13 cellular contexts compared by ENCODE assay signal in genomic region chr1:33220701-33221384, GRCh38. TPM values are rescaled to one million over a fixed set of nuclear protein-coding genes. Genes with fewer than 3 reads are reported as not detected.
DNase-seq lines count a peak whose midpoint lies in the region; ATAC-seq, FAIRE-seq and TF ChIP-seq lines count a peak whose summit lies in the region.
"Had no signal": no experiment of that assay in that cellular context is flagged by ENCODE, and none has a peak within 500 bp of the region (broad histone marks: within the 10 kb centered on the region; RNA-seq: fewer than 3 reads in every experiment).

No MANE protein-coding gene starts in this region.

- H3K4me3 ChIP-seq in PC-3 (ENCODE audit: low read length) (no peak overlapping the region), esophagus muscularis mucosa (no peak overlapping the region), trophoblast cell (ENCODE audit: low read depth, low read length) (no peak overlapping the region)
- H3K4me3 ChIP-seq in effector memory CD4-positive, alpha-beta T cell (ENCODE audit: insufficient read depth, low read depth, low read length, poor library complexity, severe bottlenecking): no peak overlapping the region

- no peak overlapping the region for H4K12ac ChIP-seq in trophoblast cell (ENCODE audit: low read depth, low read length)

- peaks cover 2% of the 10 kb centered on the region for H3K27me3 Mint-ChIP-seq in activated CD4-positive, alpha-beta memory T cell treated with anti-CD3 and anti-CD28 coated beads for 36 hours

- H3K9ac ChIP-seq in PC-3 (ENCODE audit: low read length) (no peak overlapping the region), trophoblast cell (ENCODE audit: low read length) (no peak overlapping the region)

- TF ChIP-seq CTCF in PC-3 (conservative IDR thresholded peaks at IDR 0.05; ENCODE audit: low read depth, low read length) (no peak), esophagus muscularis mucosa (IDR thresholded peaks at IDR 0.05) (no peak)

- H3K9me3 ChIP-seq in PC-3 (ENCODE audit: low read length) (0 out of 2 replicates have a peak, but pooled peaks cover 7% of the 10 kb centered on the region), esophagus muscularis mucosa (peaks cover 0 to 12% (median 4%) of the 10 kb centered on the region in 4 donors), trophoblast cell (ENCODE audit: insufficient read depth, low read depth, low read length) (no peaks in the 10 kb centered on the region)
- peaks cover 4% of the 10 kb centered on the region for H3K9me3 ChIP-seq in effector memory CD4-positive, alpha-beta T cell (ENCODE audit: control insufficient read depth, low read length)

- H3K4me3 Mint-ChIP-seq in activated CD4-positive, alpha-beta memory T cell treated with anti-CD3 and anti-CD28 coated beads for 36 hours: no peak overlapping the region
- H3K4me3 Mint-ChIP-seq: activated CD4-positive, alpha-beta T cell treated with anti-CD3 and anti-CD28 coated beads for 36 hours had no signal

- POLR2A ChIA-PET in PC-3 (lab: Charles Lee; ENCODE audit: unreplicated experiment): no interaction called here
- POLR2A ChIA-PET in activated CD4-positive, alpha-beta memory T cell treated with anti-CD3 and anti-CD28 coated beads for 36 hours (lab: Charles Lee): no interaction called here

- H3K36me3 Mint-ChIP-seq in activated CD4-positive, alpha-beta memory T cell treated with anti-CD3 and anti-CD28 coated beads for 36 hours: peaks cover 4% of the 10 kb centered on the region

- H3K79me1 ChIP-seq in trophoblast cell (ENCODE audit: low read length): peaks cover 14% of the 10 kb centered on the region

- no peak for TF ChIP-seq POLR2A in esophagus muscularis mucosa (IDR thresholded peaks at IDR 0.05; ENCODE audit: low read depth)
- no peak for TF ChIP-seq POLR2A in GM12891 (IDR thresholded peaks at IDR 0.05; ENCODE audit: low read depth, low read length)

- H3K4ac ChIP-seq in trophoblast cell (ENCODE audit: low read depth, low read length): peak overlapping the region; percentile 13

- H3K27ac ChIP-seq in PC-3 (ENCODE audit: low read length) (peak overlapping the region; percentile 67), esophagus muscularis mucosa (replicated peaks in 1 of 4) (no peak overlapping the region), trophoblast cell (ENCODE audit: low read depth, low read length) (peak overlapping the region; percentile 38)
- H3K27ac ChIP-seq in effector memory CD4-positive, alpha-beta T cell (ENCODE audit: insufficient read depth, low read length, poor library complexity, severe bottlenecking): no peak overlapping the region

- H3K18ac ChIP-seq in trophoblast cell (ENCODE audit: low read length): peak overlapping the region; percentile 11

- peaks cover 19% of the 10 kb centered on the region for H3K9me3 Mint-ChIP-seq in activated CD4-positive, alpha-beta memory T cell treated with anti-CD3 and anti-CD28 coated beads for 36 hours

- peak overlapping the region; percentile 82 for H3K14ac ChIP-seq in trophoblast cell (ENCODE audit: low read length)

- H3K27me3 ChIP-seq in PC-3 (ENCODE audit: low read length) (no peaks in the 10 kb centered on the region), esophagus muscularis mucosa (no peaks in the 10 kb centered on the region), trophoblast cell (ENCODE audit: insufficient read depth, low read length) (no peaks in the 10 kb centered on the region)
- H3K27me3 ChIP-seq in effector memory CD4-positive, alpha-beta T cell (replicated peaks; ENCODE audit: control insufficient read depth, insufficient read depth, low read length, poor library complexity, severe bottlenecking): no peaks in the 10 kb centered on the region

- H4K91ac ChIP-seq in trophoblast cell (ENCODE audit: low read depth, low read length): peak overlapping the region; percentile 80

- CTCF ChIA-PET in PC-3 (lab: Charles Lee): no interaction called here
- CTCF ChIA-PET in activated CD4-positive, alpha-beta memory T cell treated with anti-CD3 and anti-CD28 coated beads for 36 hours (lab: Charles Lee): no interaction called here

- H2BK5ac ChIP-seq in trophoblast cell (ENCODE audit: low read depth, low read length, poor library complexity): peak overlapping the region; percentile 18

- H3K36me3 ChIP-seq in PC-3 (ENCODE audit: low read depth, low read length): no peaks in the 10 kb centered on the region
- H3K36me3 ChIP-seq in esophagus muscularis mucosa: no peaks in the 10 kb centered on the region
- H3K36me3 ChIP-seq in trophoblast cell (ENCODE audit: control insufficient read depth in 1 of 2, insufficient read depth in 2 of 2, low read length in 2 of 2): no peaks in the 10 kb centered on the region
- no peaks in the 10 kb centered on the region for H3K36me3 ChIP-seq in effector memory CD4-positive, alpha-beta T cell (ENCODE audit: control insufficient read depth, insufficient read depth, low read length)

- no peaks in the 10 kb centered on the region for H3F3A ChIP-seq in PC-3 (ENCODE audit: low read length, unreplicated experiment)

- DNase-seq in EL (peak; percentile 15), PC-3 (peak; percentile 46), esophagus muscularis mucosa (ENCODE audit: extremely low spot score) (peak; percentile 89), trophoblast cell (peak; percentile 55 to 70), GM12891 (ENCODE audit: insufficient read length, low spot score) (no peak), GOT3 (lab: John Stamatoyannopoulos, UW) (no peak)
- DNase-seq in activated CD4-positive, alpha-beta memory T cell treated with anti-CD3 and anti-CD28 coated beads for 36 hours: no peak
- no peak for DNase-seq in effector memory CD4-positive, alpha-beta T cell
- DNase-seq: activated CD4-positive, alpha-beta T cell treated with anti-CD3 and anti-CD28 coated beads for 36 hours; activated T-cell treated with anti-CD3 and anti-CD28 coated beads, Interleukin-2, amount 50 U/mL, for 48 hours; DMS153; effector CD4-positive, alpha-beta T cell; nucleus accumbens had no signal

- H2AFZ ChIP-seq in PC-3 (ENCODE audit: low read length) (no peak overlapping the region), trophoblast cell (ENCODE audit: insufficient read depth, low read length, poor library complexity) (peak overlapping the region; percentile 37)

- H3K9me2 ChIP-seq in PC-3 (replicated peaks; ENCODE audit: low read length): no peaks in the 10 kb centered on the region

- H3K27ac Mint-ChIP-seq in activated CD4-positive, alpha-beta memory T cell treated with anti-CD3 and anti-CD28 coated beads for 36 hours: no peak overlapping the region
- H3K27ac Mint-ChIP-seq: activated CD4-positive, alpha-beta T cell treated with anti-CD3 and anti-CD28 coated beads for 36 hours had no signal

- H2AK5ac ChIP-seq in trophoblast cell (ENCODE audit: low read length): peak overlapping the region; percentile 44

- H4K20me1 ChIP-seq in PC-3 (ENCODE audit: low read length): no peaks in the 10 kb centered on the region

- H3K79me2 ChIP-seq in PC-3 (ENCODE audit: low read length) (no peaks in the 10 kb centered on the region), trophoblast cell (ENCODE audit: control insufficient read depth, insufficient read depth, low read length, poor library complexity) (peaks cover 3% of the 10 kb centered on the region)

- H4K8ac ChIP-seq in trophoblast cell (ENCODE audit: low read depth, low read length): peak overlapping the region; percentile 0

- intact Hi-C loops in PC-3 (cut with micrococcal nuclease) (no loop called here), esophagus muscularis mucosa (cut with DNase I) (no loop called here)
- intact Hi-C loops in activated CD4-positive, alpha-beta memory T cell treated with anti-CD3 and anti-CD28 coated beads for 36 hours (cut with micrococcal nuclease): no loop called here

- no peak overlapping the region for H3K23ac ChIP-seq in trophoblast cell (ENCODE audit: low read length)

- H2BK120ac ChIP-seq in trophoblast cell (ENCODE audit: insufficient read depth, low read length, poor library complexity): peak overlapping the region; percentile 79

- no peak for ATAC-seq in PC-3
- ATAC-seq: activated CD4-positive, alpha-beta T cell treated with anti-CD3 and anti-CD28 coated beads for 36 hours had no signal

- peak overlapping the region; percentile 82 for H2BK12ac ChIP-seq in trophoblast cell (ENCODE audit: low read length)

- WGBS in esophagus muscularis mucosa: 74% methylated on average over 12 of the region's 12 CpGs
- WGBS in trophoblast cell (ENCODE audit: extremely low coverage, insufficient coverage, insufficient read length): no CpG with 5 or more reads among the region's 12 CpGs

- no peak for TF ChIP-seq EP300 in esophagus muscularis mucosa (IDR thresholded peaks at IDR 0.05)

- no peaks in the 10 kb centered on the region for H3K4me1 Mint-ChIP-seq in activated CD4-positive, alpha-beta memory T cell treated with anti-CD3 and anti-CD28 coated beads for 36 hours (ENCODE audit: low read depth)
- H3K4me1 Mint-ChIP-seq: activated CD4-positive, alpha-beta T cell treated with anti-CD3 and anti-CD28 coated beads for 36 hours had no signal

- H3K4me2 ChIP-seq in PC-3 (ENCODE audit: low read length) (peak overlapping the region; percentile 49), trophoblast cell (ENCODE audit: low read length) (no peak overlapping the region)

- H3K4me1 ChIP-seq in PC-3 (ENCODE audit: insufficient read depth, low read length) (peaks cover 34% of the 10 kb centered on the region), esophagus muscularis mucosa (no peaks in the 10 kb centered on the region), trophoblast cell (ENCODE audit: control insufficient read depth in 1 of 2, insufficient read depth in 2 of 2, low read length in 2 of 2) (peaks cover 21 to 23% of the 10 kb centered on the region in 2 experiments)
- H3K4me1 ChIP-seq in effector memory CD4-positive, alpha-beta T cell (ENCODE audit: control insufficient read depth, insufficient read depth, low read length, poor library complexity, severe bottlenecking): no peaks in the 10 kb centered on the region

- no TSS peak for BruUV-seq in PC-3 (replicated peaks; lab: Mats Ljungman, UMichigan)

- no peak for FAIRE-seq in GM12891 (lab: Jason Lieb, UNC)

TF ChIP-seq in GM12891, 5 proteins besides CTCF, POLR2A, EP300 and RAD21:
- no peak for TF ChIP-seq POLR2AphosphoS5 (IDR thresholded peaks at IDR 0.05; ENCODE audit: low read depth, low read length)
- TF ChIP-seq POU2F2 (IDR thresholded peaks at IDR 0.05; ENCODE audit: low read depth, low read length): no peak
- no peak for TF ChIP-seq SPI1 (IDR thresholded peaks at IDR 0.05; ENCODE audit: low read depth, low read length)

RNA-seq across cellular contexts. Expression of gene ZNF362, which starts 35.4 kb away (rescaled TPM):
- total RNA-seq in PC-3 (2014; rRNA removed) (10.8 and 17.0 TPM in 2 replicates), esophagus muscularis mucosa (10 to 100 TPM; 17.2 to 35.3 (median 25.1) TPM)
- 31.7 and 34.3 TPM in 2 replicates for polyA plus RNA-seq in trophoblast cell (2013)
- 7.1 TPM for polyA plus RNA-seq in GM12891 (2012; ENCODE audit: low read depth, missing spikeins)
- 10 to 100 TPM in 1 of 2 experiments, 1 to 10 TPM in 1; 8.7 to 12.9 TPM for total RNA-seq in activated CD4-positive, alpha-beta memory T cell treated with anti-CD3 and anti-CD28 coated beads for 36 hours

RNA-seq across cellular contexts. Expression of gene TRIM62, which starts 39.0 kb away (rescaled TPM):
- total RNA-seq in PC-3 (2014; rRNA removed): 3.9 and 9.7 TPM in 2 replicates
- 1 to 10 TPM; 5.0 to 9.3 (median 7.8) TPM for total RNA-seq in esophagus muscularis mucosa
- polyA plus RNA-seq in trophoblast cell (2013): 4.7 and 4.8 TPM in 2 replicates
- polyA plus RNA-seq in GM12891 (2012; ENCODE audit: low read depth, missing spikeins): 1.3 TPM
- 1 to 10 TPM; 3.6 to 3.9 TPM for total RNA-seq in activated CD4-positive, alpha-beta memory T cell treated with anti-CD3 and anti-CD28 coated beads for 36 hours

Comparison
In these comparisons a context has a peak if more than half of its experiments do, and no peak if none do; other contexts are left out.
1. DNase-seq: peak in EL (single experiment), PC-3 (single experiment), esophagus muscularis mucosa (single experiment) and trophoblast cell (2 of 2); none in GM12891 (single experiment), GOT3 (single experiment), activated CD4-positive, alpha-beta memory T cell treated with anti-CD3 and anti-CD28 coated beads for 36 hours (single experiment) and effector memory CD4-positive, alpha-beta T cell (0 of 3).
2. H3K27ac ChIP-seq: peak in PC-3 (single experiment) and trophoblast cell (single experiment); none in esophagus muscularis mucosa (0 of 4) and effector memory CD4-positive, alpha-beta T cell (single experiment).